Comparison of ENCODE assay signal across 7 cellular contexts in genomic region chr4:88008624-88009235, GRCh38. TPM values are rescaled to one million over a fixed set of nuclear protein-coding genes. Genes with fewer than 3 reads are reported as not detected.
DNase-seq lines count a peak whose midpoint lies in the region; ATAC-seq and TF ChIP-seq lines count a peak whose summit lies in the region.

No MANE protein-coding gene starts in this region.

- H3K4me3 Mint-ChIP-seq in endodermal cell (peak overlapping the region; percentile 76), neural crest cell (peak overlapping the region; percentile 98)

- H3K4me3 ChIP-seq in RWPE2 (ENCODE audit: severe bottlenecking) (peak overlapping the region; percentile 91), endodermal cell (ENCODE audit: low read length) (peak overlapping the region; percentile 89)

- H3K9me3 Mint-ChIP-seq in endodermal cell (no peaks in the 10 kb centered on the region), neural crest cell (no peaks in the 10 kb centered on the region)

- 7 to 24% methylated on average over 3 of the region's 5 CpGs for WGBS in endodermal cell (ENCODE audit: insufficient coverage in 1 of 2, insufficient read length in 1 of 2), 2 experiments

- TF ChIP-seq CTCF in GM20000 (IDR thresholded peaks at IDR 0.05; ENCODE audit: extremely low read depth, missing control alignments) (no peak), RWPE2 (IDR thresholded peaks at IDR 0.05; ENCODE audit: poor library complexity, severe bottlenecking) (no peak), endodermal cell (conservative IDR thresholded peaks at IDR 0.05) (no peak), neural crest cell (conservative IDR thresholded peaks at IDR 0.05) (no peak)

- H3K9me3 ChIP-seq in RWPE2 (ENCODE audit: severe bottlenecking) (no peaks in the 10 kb centered on the region), endodermal cell (ENCODE audit: control insufficient read depth, low read length) (no peaks in the 10 kb centered on the region)

- no peaks in the 10 kb centered on the region for H3K36me3 Mint-ChIP-seq in endodermal cell (ENCODE audit: low read depth)
- H3K36me3 Mint-ChIP-seq in neural crest cell (ENCODE audit: low read depth), result no peaks in the 10 kb centered on the region

- H3K27ac Mint-ChIP-seq in endodermal cell, result peak overlapping the region; percentile 78
- H3K27ac Mint-ChIP-seq in neural crest cell (ENCODE audit: unreplicated experiment), result peak overlapping the region; percentile 94

- ATAC-seq in RWPE2 (ENCODE audit: low read depth) (no peak), HG03439 (IDR thresholded peaks at IDR 0.05; ENCODE audit: unreplicated experiment) (no peak)

- H3K36me3 ChIP-seq in RWPE2 (ENCODE audit: low read depth) (0 out of 2 replicates have a peak, but pooled peaks cover 4% of the 10 kb centered on the region), endodermal cell (ENCODE audit: control insufficient read depth, insufficient read depth, low read length) (no peaks in the 10 kb centered on the region)

- H3K27me3 ChIP-seq in RWPE2 (ENCODE audit: insufficient read depth, poor library complexity, severe bottlenecking), result no peaks in the 10 kb centered on the region
- no peaks in the 10 kb centered on the region for H3K27me3 ChIP-seq in endodermal cell (ENCODE audit: control insufficient read depth, insufficient read depth, low read length, poor library complexity, severe bottlenecking)

- H3K27ac ChIP-seq in RWPE2 (ENCODE audit: poor library complexity, severe bottlenecking) (peak overlapping the region; percentile 44), endodermal cell (ENCODE audit: low read depth, low read length) (no peak overlapping the region)

- peaks cover 35% of the 10 kb centered on the region for H3K4me1 Mint-ChIP-seq in endodermal cell
- H3K4me1 Mint-ChIP-seq in neural crest cell, result peaks cover 59% of the 10 kb centered on the region

- H3K27me3 Mint-ChIP-seq in endodermal cell (ENCODE audit: insufficient read depth) (peaks cover 24% of the 10 kb centered on the region), neural crest cell (ENCODE audit: low read depth) (peaks cover 6% of the 10 kb centered on the region)

- H3K9ac ChIP-seq in endodermal cell (ENCODE audit: extremely low read depth, low read length, poor library complexity, severe bottlenecking), result peak overlapping the region; percentile 38

- DNase-seq in GM20000 (ENCODE audit: low spot score), result peak; percentile 41
- DNase-seq in RWPE2 (ENCODE audit: low spot score), result no peak
- no peak for DNase-seq in endodermal cell
- DNase-seq in neural crest cell (ENCODE audit: low read depth, low spot score), result no peak
- DNase-seq in NCI-H1436 (lab: John Stamatoyannopoulos, UW), result no peak
- no peak for DNase-seq in islet precursor cell

- H3K4me1 ChIP-seq in RWPE2 (ENCODE audit: insufficient read depth, poor library complexity, severe bottlenecking) (peaks cover 22% of the 10 kb centered on the region), endodermal cell (ENCODE audit: control insufficient read depth, insufficient read depth, low read length) (peaks cover 3% of the 10 kb centered on the region)

RNA-seq across cellular contexts. Expression of gene PKD2, which starts 1.3 kb away (rescaled TPM):
- total RNA-seq in endodermal cell, result 10 to 100 TPM; 31.4 to 34.2 TPM
- 20.2 TPM for polyA plus RNA-seq in endodermal cell (2013, experiment 1 of 2)
- 19.8 TPM for polyA plus RNA-seq in endodermal cell (2013, experiment 2 of 2)
- 37.3 and 37.9 TPM in 2 replicates for total RNA-seq in neural crest cell

RNA-seq across cellular contexts. Expression of gene SPP1, which starts 33.2 kb away (rescaled TPM):
- 1 to 10 TPM in 1 of 2 donors, under 1 TPM in 1; 0.31 to 8.8 TPM for total RNA-seq in endodermal cell
- polyA plus RNA-seq in endodermal cell (2013, experiment 1 of 2), result 17.8 TPM
- 27.3 TPM for polyA plus RNA-seq in endodermal cell (2013, experiment 2 of 2)
- total RNA-seq in neural crest cell, result 14.2 and 23.5 TPM in 2 replicates
